In genomic region chr20:37986873-37987601, GRCh38 we compare ENCODE assay signal across 9 cellular contexts. TPM values are rescaled to one million over a fixed set of nuclear protein-coding genes. Genes with fewer than 3 reads are reported as not detected.
DNase-seq lines count a peak whose midpoint lies in the region; ATAC-seq and TF ChIP-seq lines count a peak whose summit lies in the region.
"Had no signal": no experiment of that assay in that cellular context is flagged by ENCODE, and none has a peak within 500 bp of the region (broad histone marks: within the 10 kb centered on the region; RNA-seq: fewer than 3 reads in every experiment).

No MANE protein-coding gene starts in this region.

- H3K36me3 ChIP-seq in liver (ENCODE audit: control insufficient read depth in 4 of 4, insufficient read depth in 3 of 4, low read depth in 1 of 4, low read length in 3 of 4): no peaks in the 10 kb centered on the region
- H3K36me3 ChIP-seq in upper lobe of right lung: peaks cover 14% of the 10 kb centered on the region

- 31% methylated on average over 9 of the region's 9 CpGs for WGBS in liver

- H3K27ac ChIP-seq in cingulate gyrus (ENCODE audit: low read depth, low read length) (peak overlapping the region; percentile 86), liver (ENCODE audit: low read depth in 1 of 2, low read length in 2 of 2) (peak overlapping the region; percentile 21 to 64), upper lobe of right lung (peak overlapping the region; percentile 82)

- H3K4me3 ChIP-seq in liver (ENCODE audit: low read depth in 1 of 3, low read length in 3 of 3): no peak overlapping the region
- H3K4me3 ChIP-seq in upper lobe of right lung: no peak overlapping the region

- H3K4me1 ChIP-seq in liver (ENCODE audit: control insufficient read depth in 4 of 4, insufficient read depth in 4 of 4, low read length in 3 of 4): peaks cover 16 to 76% (median 58%) of the 10 kb centered on the region in 4 donors
- H3K4me1 ChIP-seq in upper lobe of right lung: peaks cover 59% of the 10 kb centered on the region

- H3K9me3 ChIP-seq in liver (ENCODE audit: control insufficient read depth in 4 of 4, low read length in 3 of 4): no peaks in the 10 kb centered on the region
- no peaks in the 10 kb centered on the region for H3K9me3 ChIP-seq in upper lobe of right lung

- intact Hi-C loops in upper lobe of right lung (cut with DNase I): no loop called here

- peak; percentile 48 to 59 for TF ChIP-seq RAD21 in liver (IDR thresholded peaks at IDR 0.05)

- ATAC-seq in upper lobe of right lung (peak; percentile 80), GM19467 (IDR thresholded peaks at IDR 0.05; ENCODE audit: unreplicated experiment) (no peak)
- ATAC-seq: activated T-cell treated with anti-CD3 and anti-CD28 coated beads, Interleukin-2, amount 50 U/mL, for 4 hours had no signal

- H3K27me3 ChIP-seq in liver (ENCODE audit: control insufficient read depth in 4 of 4, insufficient read depth in 4 of 4, low read length in 3 of 4) (no peaks in the 10 kb centered on the region), upper lobe of right lung (no peaks in the 10 kb centered on the region)

- peak; percentile 34 for DNase-seq in NCI-H2196 (lab: John Stamatoyannopoulos, UW; ENCODE audit: unreplicated experiment)
- no peak for DNase-seq in NCI-H2196 treated with DMSO at 0.1 percent for 48 hours (lab: John Stamatoyannopoulos, UW; ENCODE audit: unreplicated experiment)
- peak; percentile 84 for DNase-seq in upper lobe of right lung
- DNase-seq in middle frontal gyrus (ENCODE audit: extremely low spot score, low spot score): no peak
- DNase-seq in GM20000 (ENCODE audit: low spot score): no peak
- DNase-seq: activated T-cell treated with anti-CD3 and anti-CD28 coated beads, Interleukin-2, amount 50 U/mL, for 4 hours had no signal

- TF ChIP-seq CTCF in liver (IDR thresholded peaks at IDR 0.05; ENCODE audit: low read depth, low read length, missing input control) (no peak), upper lobe of right lung (IDR thresholded peaks at IDR 0.05) (no peak), GM20000 (IDR thresholded peaks at IDR 0.05; ENCODE audit: extremely low read depth, missing control alignments) (no peak)

- H3K9ac ChIP-seq in liver (ENCODE audit: low read depth in 1 of 2, low read length in 2 of 2): peak overlapping the region in 1 of 2 donors; percentile 26

TF ChIP-seq in liver, 16 proteins besides CTCF, POLR2A, EP300 and RAD21:
- TF ChIP-seq GABPA (IDR thresholded peaks at IDR 0.05 in 1 of 2, conservative IDR thresholded peaks at IDR 0.05 in 1 of 2) (peak in 1 of 2 donors; percentile 19), FOXA2 (IDR thresholded peaks at IDR 0.05) (peak; percentile 23), MAX (IDR thresholded peaks at IDR 0.05) (peak; percentile 92), EGR1 (IDR thresholded peaks at IDR 0.05; ENCODE audit: low read depth in 2 of 2) (no peak), TAF1 (conservative IDR thresholded peaks at IDR 0.05) (peak; percentile 48), YY1 (IDR thresholded peaks at IDR 0.05) (peak; percentile 69), RXRA (IDR thresholded peaks at IDR 0.05) (peak; percentile 79 to 91), HNF4A (conservative IDR thresholded peaks at IDR 0.05) (peak; percentile 91 to 95), REST (IDR thresholded peaks at IDR 0.05) (peak; percentile 73), SP1 (IDR thresholded peaks at IDR 0.05) (peak; percentile 90), NR2F2 (IDR thresholded peaks at IDR 0.05) (peak; percentile 53), FOXA1 (IDR thresholded peaks at IDR 0.05) (peak; percentile 76), ZBTB33 (IDR thresholded peaks at IDR 0.05) (peak; percentile 72), HNF4G (IDR thresholded peaks at IDR 0.05) (peak; percentile 72), ATF3 (IDR thresholded peaks at IDR 0.05) (no peak), JUND (IDR thresholded peaks at IDR 0.05) (peak; percentile 75 to 90)

RNA-seq across cellular contexts. Expression of gene TTI1, which starts 46.2 kb away (rescaled TPM):
- total RNA-seq in liver (10 to 100 TPM; 15.4 to 20.4 TPM), upper lobe of right lung (16.3 TPM)
- polyA plus RNA-seq in liver: 1 to 10 TPM; 4.6 to 7.3 TPM

RNA-seq across cellular contexts. Expression of gene RPRD1B, which starts 46.5 kb away (rescaled TPM):
- 10 to 100 TPM; 26.9 to 34.3 TPM for total RNA-seq in liver
- polyA plus RNA-seq in liver: 10 to 100 TPM in 1 of 2 donors, 1 to 10 TPM in 1; 5.8 to 31.9 TPM
- total RNA-seq in upper lobe of right lung: 33.1 TPM

Comparison
In these comparisons a context has a peak if more than half of its experiments do, and no peak if none do; other contexts are left out.
1. DNase-seq: peak in NCI-H2196 (single experiment) and upper lobe of right lung (single experiment); none in NCI-H2196 treated with DMSO at 0.1 percent for 48 hours (single experiment), middle frontal gyrus (single experiment) and GM20000 (single experiment).
2. Peak in every context shown above with its lines, with median percentiles within 50 percentile points of each other: H3K27ac ChIP-seq.